15 cellular contexts compared by ENCODE assay signal in genomic region chr21:35622612-35623011, GRCh38.
DNase-seq lines count a peak whose midpoint lies in the region; ATAC-seq, FAIRE-seq and TF ChIP-seq lines count a peak whose summit lies in the region.
"Had no signal": no experiment of that assay in that cellular context is flagged by ENCODE, and none has a peak within 500 bp of the region (broad histone marks: within the 10 kb centered on the region; RNA-seq: fewer than 3 reads in every experiment).

No MANE protein-coding gene starts in this region.

- H3K23me2 ChIP-seq in H9 (ENCODE audit: insufficient read length, low read depth, low read length, poor library complexity, severe bottlenecking) = no peaks in the 10 kb centered on the region

- no peak overlapping the region for H2BK15ac ChIP-seq in H9 (ENCODE audit: low read depth, low read length)

- no peaks in the 10 kb centered on the region for H3K79me2 ChIP-seq in H9 (ENCODE audit: insufficient read depth, low read length)

- H3K4me3 ChIP-seq in iPS-18a (ENCODE audit: low read length) (peak overlapping the region; percentile 12), right atrium auricular region (no peak overlapping the region)

- no peak overlapping the region for H2BK120ac ChIP-seq in H9 (ENCODE audit: low read depth, low read length, poor library complexity, severe bottlenecking)

- H3K9me3 ChIP-seq in H9 (ENCODE audit: control insufficient read depth, low read depth, low read length) (no peaks in the 10 kb centered on the region), iPS-18a (ENCODE audit: control insufficient read depth, low read depth, low read length) (no peaks in the 10 kb centered on the region), right atrium auricular region (peaks cover 0 to 7% of the 10 kb centered on the region in 2 donors)

- H2BK12ac ChIP-seq in H9 (ENCODE audit: insufficient read length, low read depth, low read length) = no peak overlapping the region

- no peak for DNase-seq in H9
- no peak for DNase-seq in WTC11 (ENCODE audit: low spot score)
- DNase-seq in nucleus accumbens (lab: John Stamatoyannopoulos, UW) = no peak
- DNase-seq in right atrium auricular region (ENCODE audit: low spot score) = no peak
- no peak for DNase-seq in GM12892 (ENCODE audit: insufficient read length)
- DNase-seq in KG1 (lab: John Stamatoyannopoulos, UW) = no peak
- DNase-seq: C1 segment of cervical spinal cord; Calu3; CD4-positive, alpha-beta T cell; DMS 273 treated with DMSO at 0.1 percent for 48 hours; DMS79 had no signal

- H3K36me3 ChIP-seq in iPS-18a (ENCODE audit: control insufficient read depth, low read depth, low read length) = no peaks in the 10 kb centered on the region
- no peaks in the 10 kb centered on the region for H3K36me3 ChIP-seq in right atrium auricular region

- POLR2A ChIA-PET in WTC11 (lab: Charles Lee) = no interaction called here

- no peak overlapping the region for H3K27ac ChIP-seq in H9 (ENCODE audit: insufficient read length, low read depth, low read length)
- no peak overlapping the region for H3K27ac ChIP-seq in iPS-18a (ENCODE audit: low read length)
- H3K27ac ChIP-seq in right atrium auricular region = no peak overlapping the region

- H3K4me1 Mint-ChIP-seq in H9 (peaks cover 15 to 20% of the 10 kb centered on the region in 2 experiments), WTC11 (peaks cover 23% of the 10 kb centered on the region)
- H3K4me1 Mint-ChIP-seq: B cell had no signal

- TF ChIP-seq POLR2A in GM12892 (IDR thresholded peaks at IDR 0.05; ENCODE audit: low read depth, low read length) = no peak

- H3K27me3 ChIP-seq in H9 (ENCODE audit: insufficient read depth, low read length) (no peaks in the 10 kb centered on the region), iPS-18a (ENCODE audit: control insufficient read depth, insufficient read depth, low read length) (no peaks in the 10 kb centered on the region), right atrium auricular region (no peaks in the 10 kb centered on the region)

- TF ChIP-seq CTCF in H9 (conservative IDR thresholded peaks at IDR 0.05) (no peak), WTC11 (IDR thresholded peaks at IDR 0.05) (no peak), right atrium auricular region (IDR thresholded peaks at IDR 0.05) (no peak)

- H2AK5ac ChIP-seq in H9 (ENCODE audit: insufficient read length, low read length) = no peak overlapping the region

- H3K4ac ChIP-seq in H9 (ENCODE audit: low read depth, low read length) = no peak overlapping the region

- CTCF ChIA-PET in WTC11 (lab: Charles Lee) = no interaction called here

- no peaks in the 10 kb centered on the region for H3K79me1 ChIP-seq in H9 (ENCODE audit: insufficient read depth, low read depth, low read length, poor library complexity, severe bottlenecking)

- peak overlapping the region; percentile 12 to 65 (median 31); a peak in 5 of 7 replicates for H3K27ac Mint-ChIP-seq in H9
- H3K27ac Mint-ChIP-seq in WTC11 = peak overlapping the region; percentile 52
- H3K27ac Mint-ChIP-seq: B cell; CD4-positive, alpha-beta T cell had no signal

- H3K36me3 Mint-ChIP-seq in H9 (ENCODE audit: insufficient read depth in 1 of 3, low read depth in 3 of 3) (peaks cover 0 to 6% (median 1%) of the 10 kb centered on the region in 3 experiments; a peak in 3 of 7 replicates), WTC11 (no peaks in the 10 kb centered on the region)

- H3K9me3 Mint-ChIP-seq in H9 = peaks cover 0 to 8% of the 10 kb centered on the region in 2 experiments; a peak in 2 of 5 replicates
- H3K9me3 Mint-ChIP-seq in WTC11 = peaks cover 8% of the 10 kb centered on the region; the same call in 1 of the 2 replicates
- H3K9me3 Mint-ChIP-seq: CD4-positive, alpha-beta T cell had no signal

- no peak overlapping the region for H2AFZ ChIP-seq in H9 (ENCODE audit: low read length)

- H3K4me2 ChIP-seq in H9 (ENCODE audit: insufficient read depth, insufficient read length, low read length) = no peak overlapping the region

- no peak overlapping the region for H4K91ac ChIP-seq in H9 (ENCODE audit: insufficient read length, low read depth, low read length)

- no peak overlapping the region for H2BK20ac ChIP-seq in H9 (ENCODE audit: low read depth, low read length, poor library complexity, severe bottlenecking)

- ATAC-seq in WTC11 = peak; percentile 84

- H3T11ph ChIP-seq in H9 (ENCODE audit: low read length) = no peak overlapping the region

- H4K20me1 ChIP-seq in H9 (ENCODE audit: control insufficient read depth, insufficient read depth, insufficient read length) = no peaks in the 10 kb centered on the region

- H3K23ac ChIP-seq in H9 (ENCODE audit: insufficient read length, low read depth, low read length) = no peak overlapping the region

- H3K9ac ChIP-seq in H9 (ENCODE audit: extremely low read depth, insufficient read length, low read length) = no peak overlapping the region
- no peak overlapping the region for H3K9ac ChIP-seq in iPS-18a (ENCODE audit: low read length)

- no peaks in the 10 kb centered on the region for H3K27me3 Mint-ChIP-seq in H9 (ENCODE audit: low read depth)
- no peaks in the 10 kb centered on the region for H3K27me3 Mint-ChIP-seq in WTC11 (ENCODE audit: low read depth)
- H3K27me3 Mint-ChIP-seq: CD4-positive, alpha-beta T cell had no signal

- H3K18ac ChIP-seq in H9 (ENCODE audit: insufficient read length, low read depth, low read length) = no peak overlapping the region

- no peak for FAIRE-seq in GM12892 (lab: Jason Lieb, UNC)
- FAIRE-seq: G401.6, GM12891 had no signal

- H4K5ac ChIP-seq in H9 (ENCODE audit: insufficient read length, low read depth, low read length) = no peak overlapping the region

- H3K56ac ChIP-seq in H9 (ENCODE audit: insufficient read length, low read depth, low read length) = no peak overlapping the region

- no CpG with 5 or more reads among the region's 3 CpGs for WGBS in H9 (ENCODE audit: extremely low coverage, insufficient read length, low lambda C conversion rate)

- H3K4me1 ChIP-seq in H9 (ENCODE audit: insufficient read depth, low read length) (peaks cover 9% of the 10 kb centered on the region), iPS-18a (ENCODE audit: control insufficient read depth, low read depth, low read length) (peaks cover 16% of the 10 kb centered on the region), right atrium auricular region (no peaks in the 10 kb centered on the region)

- no peak overlapping the region for H3K14ac ChIP-seq in H9 (ENCODE audit: insufficient read depth, low read length)

- H4K8ac ChIP-seq in H9 (replicated peaks; ENCODE audit: insufficient read length, low read depth, low read length) = no peak overlapping the region

- no peak overlapping the region for H2BK5ac ChIP-seq in H9 (ENCODE audit: insufficient read length, low read length)

- H3K4me3 Mint-ChIP-seq in H9 (peak overlapping the region in 1 of 2 experiments; percentile 43; a peak in 1 of 5 replicates), WTC11 (peak overlapping the region; percentile 16; the same call in 1 of the 2 replicates)
- H3K4me3 Mint-ChIP-seq: B cell; CD4-positive, alpha-beta T cell had no signal

TF ChIP-seq in WTC11, 78 proteins besides CTCF, POLR2A, EP300 and RAD21:
- TF ChIP-seq FOXK1 (CRISPR knock-in tag; IDR thresholded peaks at IDR 0.05) = peak; percentile 20; the same call in 1 of the 2 replicates
- no peak for TF ChIP-seq RELA (CRISPR knock-in tag; IDR thresholded peaks at IDR 0.05; ENCODE audit: borderline replicate concordance)
- peak; percentile 62; the same call in 1 of the 2 replicates for TF ChIP-seq FOXP4 (CRISPR knock-in tag; IDR thresholded peaks at IDR 0.05)
- TF ChIP-seq ZNF423 (CRISPR knock-in tag; IDR thresholded peaks at IDR 0.05) = no peak
- no peak for TF ChIP-seq SOX15 (CRISPR knock-in tag; IDR thresholded peaks at IDR 0.05)
- no peak for TF ChIP-seq ZSCAN18 (CRISPR knock-in tag; IDR thresholded peaks at IDR 0.05)
